1 cellular context compared by ENCODE assay signal in genomic region chr2:73091164-73091563, GRCh38.
TF ChIP-seq lines count a peak whose summit lies in the region.

No MANE protein-coding gene starts in this region.

TF ChIP-seq in HepG2, 621 proteins besides CTCF, POLR2A, EP300 and RAD21 (continued from another document and continues in another):
- TF ChIP-seq ETV6 (CRISPR knock-in tag; conservative IDR thresholded peaks at IDR 0.05), result no peak
- no peak for TF ChIP-seq ZFP36L1 (CRISPR knock-in tag; IDR thresholded peaks at IDR 0.05)
- TF ChIP-seq HNF1A (IDR thresholded peaks at IDR 0.05; ENCODE audit: low read depth), result no peak
- TF ChIP-seq HNF1A (CRISPR knock-in tag; IDR thresholded peaks at IDR 0.05; ENCODE audit: borderline replicate concordance), result 0 out of 2 replicates have a peak, but pooled peaks have one; percentile 27
- TF ChIP-seq ZNF614 (CRISPR knock-in tag; IDR thresholded peaks at IDR 0.05; ENCODE audit: borderline replicate concordance), result no peak
- peak; percentile 47; the same call in 1 of the 2 replicates for TF ChIP-seq RFX5 (IDR thresholded peaks at IDR 0.05; ENCODE audit: low read depth, low read length)
- peak; percentile 60; the same call in 1 of the 2 replicates for TF ChIP-seq BHLHE40 (IDR thresholded peaks at IDR 0.05; ENCODE audit: low read length)
- TF ChIP-seq SP5 (CRISPR knock-in tag; IDR thresholded peaks at IDR 0.05; ENCODE audit: borderline replicate concordance, low read depth), result no peak
- no peak for TF ChIP-seq REST (IDR thresholded peaks at IDR 0.05; ENCODE audit: borderline replicate concordance in 1 of 2, low read depth in 1 of 2, low read length in 2 of 2)
- no peak for TF ChIP-seq FOXM1 (CRISPR knock-in tag; IDR thresholded peaks at IDR 0.05)
- no peak for TF ChIP-seq ZNF460 (CRISPR knock-in tag; IDR thresholded peaks at IDR 0.05; ENCODE audit: borderline replicate concordance)
- peak; percentile 78 for TF ChIP-seq PAXIP1 (CRISPR knock-in tag; conservative IDR thresholded peaks at IDR 0.05)
- TF ChIP-seq, protein P1, sequence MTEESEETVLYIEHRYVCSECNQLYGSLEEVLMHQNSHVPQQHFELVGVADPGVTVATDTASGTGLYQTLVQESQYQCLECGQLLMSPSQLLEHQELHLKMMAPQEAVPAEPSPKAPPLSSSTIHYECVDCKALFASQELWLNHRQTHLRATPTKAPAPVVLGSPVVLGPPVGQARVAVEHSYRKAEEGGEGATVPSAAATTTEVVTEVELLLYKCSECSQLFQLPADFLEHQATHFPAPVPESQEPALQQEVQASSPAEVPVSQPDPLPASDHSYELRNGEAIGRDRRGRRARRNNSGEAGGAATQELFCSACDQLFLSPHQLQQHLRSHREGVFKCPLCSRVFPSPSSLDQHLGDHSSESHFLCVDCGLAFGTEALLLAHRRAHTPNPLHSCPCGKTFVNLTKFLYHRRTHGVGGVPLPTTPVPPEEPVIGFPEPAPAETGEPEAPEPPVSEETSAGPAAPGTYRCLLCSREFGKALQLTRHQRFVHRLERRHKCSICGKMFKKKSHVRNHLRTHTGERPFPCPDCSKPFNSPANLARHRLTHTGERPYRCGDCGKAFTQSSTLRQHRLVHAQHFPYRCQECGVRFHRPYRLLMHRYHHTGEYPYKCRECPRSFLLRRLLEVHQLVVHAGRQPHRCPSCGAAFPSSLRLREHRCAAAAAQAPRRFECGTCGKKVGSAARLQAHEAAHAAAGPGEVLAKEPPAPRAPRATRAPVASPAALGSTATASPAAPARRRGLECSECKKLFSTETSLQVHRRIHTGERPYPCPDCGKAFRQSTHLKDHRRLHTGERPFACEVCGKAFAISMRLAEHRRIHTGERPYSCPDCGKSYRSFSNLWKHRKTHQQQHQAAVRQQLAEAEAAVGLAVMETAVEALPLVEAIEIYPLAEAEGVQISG (CRISPR knock-in tag; IDR thresholded peaks at IDR 0.05), result peak; percentile 50; the same call in 1 of the 2 replicates
- TF ChIP-seq FOSL2 (CRISPR knock-in tag; IDR thresholded peaks at IDR 0.05), result peak; percentile 56
- peak; percentile 38 for TF ChIP-seq RBM22 (optimal IDR thresholded peaks at IDR 0.05; ENCODE audit: low read length)
- no peak for TF ChIP-seq MYC (CRISPR knock-in tag; IDR thresholded peaks at IDR 0.05; ENCODE audit: borderline replicate concordance)
- 0 out of 2 replicates have a peak, but pooled peaks have one; percentile 18 for TF ChIP-seq ZNF343 (CRISPR knock-in tag; IDR thresholded peaks at IDR 0.05)
- no peak for TF ChIP-seq NBN (conservative IDR thresholded peaks at IDR 0.05)
- no peak; the same call in 1 of the 2 replicates for TF ChIP-seq ZNF780A (CRISPR knock-in tag; IDR thresholded peaks at IDR 0.05)
- TF ChIP-seq PITX1 (CRISPR knock-in tag; IDR thresholded peaks at IDR 0.05), result peak; percentile 62
- 0 out of 2 replicates have a peak, but pooled peaks have one; percentile 20 for TF ChIP-seq ZNF644 (CRISPR knock-in tag; IDR thresholded peaks at IDR 0.05; ENCODE audit: low read depth)
- TF ChIP-seq, protein P2, sequence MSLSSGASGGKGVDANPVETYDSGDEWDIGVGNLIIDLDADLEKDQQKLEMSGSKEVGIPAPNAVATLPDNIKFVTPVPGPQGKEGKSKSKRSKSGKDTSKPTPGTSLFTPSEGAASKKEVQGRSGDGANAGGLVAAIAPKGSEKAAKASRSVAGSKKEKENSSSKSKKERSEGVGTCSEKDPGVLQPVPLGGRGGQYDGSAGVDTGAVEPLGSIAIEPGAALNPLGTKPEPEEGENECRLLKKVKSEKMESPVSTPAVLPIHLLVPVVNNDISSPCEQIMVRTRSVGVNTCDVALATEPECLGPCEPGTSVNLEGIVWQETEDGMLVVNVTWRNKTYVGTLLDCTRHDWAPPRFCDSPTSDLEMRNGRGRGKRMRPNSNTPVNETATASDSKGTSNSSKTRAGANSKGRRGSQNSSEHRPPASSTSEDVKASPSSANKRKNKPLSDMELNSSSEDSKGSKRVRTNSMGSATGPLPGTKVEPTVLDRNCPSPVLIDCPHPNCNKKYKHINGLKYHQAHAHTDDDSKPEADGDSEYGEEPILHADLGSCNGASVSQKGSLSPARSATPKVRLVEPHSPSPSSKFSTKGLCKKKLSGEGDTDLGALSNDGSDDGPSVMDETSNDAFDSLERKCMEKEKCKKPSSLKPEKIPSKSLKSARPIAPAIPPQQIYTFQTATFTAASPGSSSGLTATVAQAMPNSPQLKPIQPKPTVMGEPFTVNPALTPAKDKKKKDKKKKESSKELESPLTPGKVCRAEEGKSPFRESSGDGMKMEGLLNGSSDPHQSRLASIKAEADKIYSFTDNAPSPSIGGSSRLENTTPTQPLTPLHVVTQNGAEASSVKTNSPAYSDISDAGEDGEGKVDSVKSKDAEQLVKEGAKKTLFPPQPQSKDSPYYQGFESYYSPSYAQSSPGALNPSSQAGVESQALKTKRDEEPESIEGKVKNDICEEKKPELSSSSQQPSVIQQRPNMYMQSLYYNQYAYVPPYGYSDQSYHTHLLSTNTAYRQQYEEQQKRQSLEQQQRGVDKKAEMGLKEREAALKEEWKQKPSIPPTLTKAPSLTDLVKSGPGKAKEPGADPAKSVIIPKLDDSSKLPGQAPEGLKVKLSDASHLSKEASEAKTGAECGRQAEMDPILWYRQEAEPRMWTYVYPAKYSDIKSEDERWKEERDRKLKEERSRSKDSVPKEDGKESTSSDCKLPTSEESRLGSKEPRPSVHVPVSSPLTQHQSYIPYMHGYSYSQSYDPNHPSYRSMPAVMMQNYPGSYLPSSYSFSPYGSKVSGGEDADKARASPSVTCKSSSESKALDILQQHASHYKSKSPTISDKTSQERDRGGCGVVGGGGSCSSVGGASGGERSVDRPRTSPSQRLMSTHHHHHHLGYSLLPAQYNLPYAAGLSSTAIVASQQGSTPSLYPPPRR (CRISPR knock-in tag; IDR thresholded peaks at IDR 0.05; ENCODE audit: borderline replicate concordance), result 0 out of 2 replicates have a peak, but pooled peaks have one; percentile 28
- TF ChIP-seq GATAD2A (CRISPR knock-in tag; IDR thresholded peaks at IDR 0.05), result peak; percentile 71
- no peak for TF ChIP-seq IRF2 (CRISPR knock-in tag; IDR thresholded peaks at IDR 0.05)
- no peak for TF ChIP-seq ZNF17 (CRISPR knock-in tag; IDR thresholded peaks at IDR 0.05)
- TF ChIP-seq ZNF234 (CRISPR knock-in tag; conservative IDR thresholded peaks at IDR 0.05), result no peak
- TF ChIP-seq ZNF296 (CRISPR knock-in tag; conservative IDR thresholded peaks at IDR 0.05), result peak; percentile 88
- TF ChIP-seq FOXK1 (CRISPR knock-in tag; IDR thresholded peaks at IDR 0.05; ENCODE audit: borderline replicate concordance, low read depth), result peak; percentile 41; the same call in 1 of the 2 replicates
- no peak for TF ChIP-seq ADNP (CRISPR knock-in tag; IDR thresholded peaks at IDR 0.05)
- peak; percentile 73; the same call in 1 of the 2 replicates for TF ChIP-seq ZNF430 (CRISPR knock-in tag; IDR thresholded peaks at IDR 0.05)
- TF ChIP-seq, protein P3, sequence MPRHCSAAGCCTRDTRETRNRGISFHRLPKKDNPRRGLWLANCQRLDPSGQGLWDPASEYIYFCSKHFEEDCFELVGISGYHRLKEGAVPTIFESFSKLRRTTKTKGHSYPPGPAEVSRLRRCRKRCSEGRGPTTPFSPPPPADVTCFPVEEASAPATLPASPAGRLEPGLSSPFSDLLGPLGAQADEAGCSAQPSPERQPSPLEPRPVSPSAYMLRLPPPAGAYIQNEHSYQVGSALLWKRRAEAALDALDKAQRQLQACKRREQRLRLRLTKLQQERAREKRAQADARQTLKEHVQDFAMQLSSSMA (CRISPR knock-in tag; IDR thresholded peaks at IDR 0.05), result no peak
- peak; percentile 91 for TF ChIP-seq ZBTB38 (CRISPR knock-in tag; IDR thresholded peaks at IDR 0.05)
- TF ChIP-seq SALL2 (CRISPR knock-in tag; IDR thresholded peaks at IDR 0.05), result no peak
- TF ChIP-seq RFXAP (CRISPR knock-in tag; IDR thresholded peaks at IDR 0.05; ENCODE audit: borderline replicate concordance), result peak; percentile 75; the same call in 1 of the 2 replicates
- TF ChIP-seq ZNF235 (CRISPR knock-in tag; IDR thresholded peaks at IDR 0.05; ENCODE audit: borderline replicate concordance), result no peak
- TF ChIP-seq, protein P4, sequence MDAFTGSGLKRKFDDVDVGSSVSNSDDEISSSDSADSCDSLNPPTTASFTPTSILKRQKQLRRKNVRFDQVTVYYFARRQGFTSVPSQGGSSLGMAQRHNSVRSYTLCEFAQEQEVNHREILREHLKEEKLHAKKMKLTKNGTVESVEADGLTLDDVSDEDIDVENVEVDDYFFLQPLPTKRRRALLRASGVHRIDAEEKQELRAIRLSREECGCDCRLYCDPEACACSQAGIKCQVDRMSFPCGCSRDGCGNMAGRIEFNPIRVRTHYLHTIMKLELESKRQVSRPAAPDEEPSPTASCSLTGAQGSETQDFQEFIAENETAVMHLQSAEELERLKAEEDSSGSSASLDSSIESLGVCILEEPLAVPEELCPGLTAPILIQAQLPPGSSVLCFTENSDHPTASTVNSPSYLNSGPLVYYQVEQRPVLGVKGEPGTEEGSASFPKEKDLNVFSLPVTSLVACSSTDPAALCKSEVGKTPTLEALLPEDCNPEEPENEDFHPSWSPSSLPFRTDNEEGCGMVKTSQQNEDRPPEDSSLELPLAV (CRISPR knock-in tag; conservative IDR thresholded peaks at IDR 0.05; ENCODE audit: low read depth), result no peak
- no peak for TF ChIP-seq ZNF34 (CRISPR knock-in tag; IDR thresholded peaks at IDR 0.05; ENCODE audit: borderline replicate concordance)
- peak; percentile 32 for TF ChIP-seq SKI (IDR thresholded peaks at IDR 0.05; ENCODE audit: partially characterized antibody)
- TF ChIP-seq GABPA (IDR thresholded peaks at IDR 0.05; ENCODE audit: low read depth, low read length), result 0 out of 2 replicates have a peak, but pooled peaks have one; percentile 6
- TF ChIP-seq GABPA (CRISPR knock-in tag; IDR thresholded peaks at IDR 0.05; ENCODE audit: low read depth), result no peak
